In the genomic region with DNA sequence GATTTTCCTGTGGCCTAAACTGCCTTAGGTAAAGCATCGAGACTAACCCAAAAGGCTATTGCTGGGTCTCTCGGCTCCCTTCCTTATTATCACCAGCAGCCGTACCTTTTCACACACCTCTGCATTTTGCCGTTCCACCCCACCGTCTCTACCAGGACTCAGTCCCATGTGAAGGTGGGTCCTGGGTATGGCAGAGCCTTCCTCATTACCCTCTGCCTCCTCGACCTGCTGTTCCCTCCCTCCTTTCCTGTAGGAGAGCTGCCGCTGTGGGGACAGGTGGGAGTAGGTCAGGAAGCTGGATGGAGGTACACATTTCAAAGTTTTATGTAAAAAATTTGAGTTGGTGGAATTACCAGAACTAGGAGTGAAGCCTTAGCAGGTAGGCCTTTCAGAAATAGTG, we compare ENCODE assay signal across 18 cellular contexts. TPM values are rescaled to one million over a fixed set of nuclear protein-coding genes. Genes with fewer than 3 reads are reported as not detected.
DNase-seq lines count a peak whose midpoint lies in the region; ATAC-seq, FAIRE-seq and TF ChIP-seq lines count a peak whose summit lies in the region.
"Had no signal": no experiment of that assay in that cellular context is flagged by ENCODE, and none has a peak within 500 bp of the region (broad histone marks: within the 10 kb centered on the region; RNA-seq: fewer than 3 reads in every experiment).

No MANE protein-coding gene starts in this region.

- no peak for TF ChIP-seq CTCF in transverse colon (IDR thresholded peaks at IDR 0.05)

- DNase-seq in NCI-H510A treated with DMSO at 0.1 percent for 48 hours (lab: John Stamatoyannopoulos, UW) = peak; percentile 60
- no peak for DNase-seq in NCI-H510A (lab: John Stamatoyannopoulos, UW)
- DNase-seq in transverse colon = no peak
- DNase-seq in UCSD-AML1 (lab: John Stamatoyannopoulos, UW; ENCODE audit: unreplicated experiment) = no peak
- DNase-seq in GM12891 (ENCODE audit: insufficient read length, low spot score) = no peak
- DNase-seq: AML-193, EL, GF-D8, Karpas-422, MV-4-11, NCI-H226, SHP77 had no signal

- H3K4me3 ChIP-seq in duodenal mucosa (ENCODE audit: low read depth in 1 of 2, low read length in 2 of 2) (peak overlapping the region; percentile 63 to 67), mucosa of stomach (ENCODE audit: low read length) (peak overlapping the region; percentile 15), transverse colon (peak overlapping the region in 2 of 4 donors; percentile 26 to 36)

- TF ChIP-seq EP300 in transverse colon (IDR thresholded peaks at IDR 0.05; ENCODE audit: low read depth) = no peak

- in situ Hi-C loops in transverse colon (cut with MboI; ENCODE audit: low pct_ligation_motif_present in 1 of 4, low pct_unique_long_range_greater_than_20kb in 1 of 4, low sequenced_read_pairs in 3 of 4) = no loop called here

- 68 to 80% methylated on average over 1 to 7 of the region's 7 CpGs for WGBS in transverse colon (ENCODE audit: low coverage in 1 of 2), 2 donors

- ATAC-seq in HG02588 (IDR thresholded peaks at IDR 0.05; ENCODE audit: unreplicated experiment) = no peak

- H3K36me3 ChIP-seq in duodenal mucosa (ENCODE audit: control insufficient read depth in 1 of 2, insufficient read depth in 2 of 2, low read length in 2 of 2) (no peaks in the 10 kb centered on the region), mucosa of stomach (ENCODE audit: control insufficient read depth, insufficient read depth, low read length) (no peaks in the 10 kb centered on the region), transverse colon (no peaks in the 10 kb centered on the region)

- H3K9ac ChIP-seq in duodenal mucosa (ENCODE audit: low read depth in 1 of 2, low read length in 2 of 2) = peak overlapping the region; percentile 21 to 67
- peak overlapping the region; percentile 56 for H3K9ac ChIP-seq in mucosa of stomach (ENCODE audit: low read length)

- H3K9me3 ChIP-seq in duodenal mucosa (ENCODE audit: control insufficient read depth in 1 of 2, low read length in 2 of 2) (no peaks in the 10 kb centered on the region), mucosa of stomach (ENCODE audit: control insufficient read depth, low read length) (no peaks in the 10 kb centered on the region), transverse colon (no peaks in the 10 kb centered on the region)

- H3K27ac ChIP-seq in duodenal mucosa (ENCODE audit: low read depth, low read length) (peak overlapping the region; percentile 70), transverse colon (peak overlapping the region; percentile 81 to 84 (median 83))

- intact Hi-C loops in transverse colon (cut with DNase I; ENCODE audit: low total_unique reads) = no loop called here

- no peak for FAIRE-seq in GM12891 (lab: Jason Lieb, UNC)

- H3K27me3 ChIP-seq in duodenal mucosa (ENCODE audit: control insufficient read depth in 1 of 2, insufficient read depth in 2 of 2, low read length in 2 of 2) = no peaks in the 10 kb centered on the region
- no peaks in the 10 kb centered on the region for H3K27me3 ChIP-seq in mucosa of stomach (ENCODE audit: control insufficient read depth, insufficient read depth, low read length)
- no peaks in the 10 kb centered on the region for H3K27me3 ChIP-seq in transverse colon

- H3K4me1 ChIP-seq in duodenal mucosa (ENCODE audit: control insufficient read depth in 1 of 2, insufficient read depth in 2 of 2, low read length in 2 of 2) (peaks cover 8 to 11% of the 10 kb centered on the region in 2 donors), mucosa of stomach (ENCODE audit: control insufficient read depth, insufficient read depth, low read length) (peaks cover 32% of the 10 kb centered on the region), transverse colon (peaks cover 0 to 21% (median 8%) of the 10 kb centered on the region in 4 donors)

- TF ChIP-seq POLR2A in transverse colon (IDR thresholded peaks at IDR 0.05) (no peak), GM12891 (IDR thresholded peaks at IDR 0.05; ENCODE audit: low read depth, low read length) (no peak)

TF ChIP-seq in GM12891, 5 proteins besides CTCF, POLR2A, EP300 and RAD21:
- TF ChIP-seq SPI1 (IDR thresholded peaks at IDR 0.05; ENCODE audit: low read depth, low read length) (no peak), TAF1 (IDR thresholded peaks at IDR 0.05; ENCODE audit: low read depth, low read length) (no peak), POU2F2 (IDR thresholded peaks at IDR 0.05; ENCODE audit: low read depth, low read length) (no peak), PAX5 (IDR thresholded peaks at IDR 0.05; ENCODE audit: insufficient read depth, low read length, severe bottlenecking) (no peak), POLR2AphosphoS5 (IDR thresholded peaks at IDR 0.05; ENCODE audit: low read depth, low read length) (no peak)

RNA-seq across cellular contexts. Expression of a gene that starts 1.8 kb away (rescaled TPM):
- 100 to 1,000 TPM in 2 of 4 donors, 10 to 100 TPM in 2; 17.1 to 115 (median 86.4) TPM for total RNA-seq in transverse colon
- polyA plus RNA-seq in GM12891 (2012; ENCODE audit: low read depth, missing spikeins) = 5.1 TPM
- total RNA-seq: A172, H4, M059J had no signal
